Comparison of ENCODE assay signal across 14 cellular contexts in genomic region chr17:78419970-78420820, GRCh38. TPM values are rescaled to one million over a fixed set of nuclear protein-coding genes. Genes with fewer than 3 reads are reported as not detected.
DNase-seq lines count a peak whose midpoint lies in the region; ATAC-seq and TF ChIP-seq lines count a peak whose summit lies in the region.
"Had no signal": no experiment of that assay in that cellular context is flagged by ENCODE, and none has a peak within 500 bp of the region (broad histone marks: within the 10 kb centered on the region; RNA-seq: fewer than 3 reads in every experiment).

No MANE protein-coding gene starts in this region.

- H3K27me3 ChIP-seq in right cardiac atrium (ENCODE audit: control insufficient read depth, insufficient read depth) (no peaks in the 10 kb centered on the region), spleen (replicated peaks in 1 of 7) (no peaks in the 10 kb centered on the region)
- H3K27me3 ChIP-seq: neural progenitor cell had no signal

- peak overlapping the region; percentile 40 for H3K27ac Mint-ChIP-seq in activated T-cell treated with anti-CD3 and anti-CD28 coated beads, Interleukin-2, amount 50 U/mL, for 72 hours
- peak overlapping the region; percentile 52 for H3K27ac Mint-ChIP-seq in activated CD4-positive, alpha-beta memory T cell treated with anti-CD3 and anti-CD28 coated beads, Interleukin-2, amount 10 ng/mL, durations not matched to agents 7 days and 5 days
- H3K27ac Mint-ChIP-seq: neural progenitor cell, type B pancreatic cell had no signal

- H3K4me1 Mint-ChIP-seq in activated T-cell treated with anti-CD3 and anti-CD28 coated beads, Interleukin-2, amount 50 U/mL, for 72 hours (ENCODE audit: low read depth), result peaks cover 56% of the 10 kb centered on the region
- H3K4me1 Mint-ChIP-seq in activated T-cell treated with anti-CD3 and anti-CD28 coated beads, Interleukin-2, amount 50 U/mL, for 4 hours (ENCODE audit: low read depth), result peaks cover 38% of the 10 kb centered on the region
- peaks cover 69% of the 10 kb centered on the region for H3K4me1 Mint-ChIP-seq in activated CD4-positive, alpha-beta memory T cell treated with anti-CD3 and anti-CD28 coated beads, Interleukin-2, amount 10 ng/mL, durations not matched to agents 7 days and 5 days
- H3K4me1 Mint-ChIP-seq: neural progenitor cell had no signal

- H3K36me3 ChIP-seq in spleen, result peaks cover 2 to 98% (median 58%) of the 10 kb centered on the region in 6 donors
- H3K36me3 ChIP-seq: neural progenitor cell had no signal

- POLR2A ChIA-PET in activated CD4-positive, alpha-beta memory T cell treated with anti-CD3 and anti-CD28 coated beads, Interleukin-2, amount 10 ng/mL, durations not matched to agents 7 days and 5 days (lab: Charles Lee), result interaction anchor here (0.9 to 2.5 kb wide), 5 partner anchors 41 to 76 kb away, joined by 3 to 31 read pairs (median 3); partner anchors contain the start of genes PGS1 and SOCS3

- H3K4me3 ChIP-seq in right cardiac atrium (ENCODE audit: low read length), result no peak overlapping the region
- peak overlapping the region in 1 of 8 donors; percentile 14 for H3K4me3 ChIP-seq in spleen
- H3K4me3 ChIP-seq: neural progenitor cell had no signal

- TF ChIP-seq POLR2A in spleen (IDR thresholded peaks at IDR 0.05), result no peak

- TF ChIP-seq CTCF in spleen (IDR thresholded peaks at IDR 0.05 in 8 of 11, conservative IDR thresholded peaks at IDR 0.05 in 3 of 11), result no peak

- WGBS in right cardiac atrium, result 56% methylated on average over 22 of the region's 22 CpGs
- 52 to 90% (median 82%) methylated on average over 7 to 22 of the region's 22 CpGs for WGBS in spleen, 5 donors

- intact Hi-C loops in right cardiac atrium (cut with DNase I) (loop anchor here (2.0 to 10.0 kb wide), 6 partner anchors 38 to 165 kb away; partner anchors contain the start of gene SOCS3 (in 3 of the 4)), spleen (cut with DNase I; ENCODE audit: low total_unique reads) (loop anchor here (5.0 kb wide), 2 partner anchors 58 to 128 kb away; partner anchors contain the start of gene SOCS3)

- no peak overlapping the region for H3K4me3 Mint-ChIP-seq in activated T-cell treated with anti-CD3 and anti-CD28 coated beads, Interleukin-2, amount 50 U/mL, for 72 hours
- no peak overlapping the region for H3K4me3 Mint-ChIP-seq in activated T-cell treated with anti-CD3 and anti-CD28 coated beads, Interleukin-2, amount 50 U/mL, for 4 hours
- H3K4me3 Mint-ChIP-seq in activated CD4-positive, alpha-beta memory T cell treated with anti-CD3 and anti-CD28 coated beads, Interleukin-2, amount 10 ng/mL, durations not matched to agents 7 days and 5 days, result no peak overlapping the region
- H3K4me3 Mint-ChIP-seq: neural progenitor cell, type B pancreatic cell had no signal

- H3K9me3 ChIP-seq in right cardiac atrium (ENCODE audit: control insufficient read depth, low read length), result no peaks in the 10 kb centered on the region
- H3K9me3 ChIP-seq in spleen, result no peaks in the 10 kb centered on the region

- CTCF ChIA-PET in activated CD4-positive, alpha-beta memory T cell treated with anti-CD3 and anti-CD28 coated beads, Interleukin-2, amount 10 ng/mL, durations not matched to agents 7 days and 5 days (lab: Charles Lee), result interaction anchor here (2.4 to 5.0 kb wide), 3 partner anchors 58 to 169 kb away, joined by 7 to 67 read pairs (median 24); partner anchors contain the start of gene SOCS3

- H3K36me3 Mint-ChIP-seq in activated T-cell treated with anti-CD3 and anti-CD28 coated beads, Interleukin-2, amount 50 U/mL, for 72 hours (ENCODE audit: insufficient read depth in 2 of 2), result peaks cover 15 to 26% of the 10 kb centered on the region in 2 donors
- peaks cover 29% of the 10 kb centered on the region for H3K36me3 Mint-ChIP-seq in activated T-cell treated with anti-CD3 and anti-CD28 coated beads, Interleukin-2, amount 50 U/mL, for 4 hours (ENCODE audit: insufficient read depth)
- peaks cover 76% of the 10 kb centered on the region for H3K36me3 Mint-ChIP-seq in activated CD4-positive, alpha-beta memory T cell treated with anti-CD3 and anti-CD28 coated beads, Interleukin-2, amount 10 ng/mL, durations not matched to agents 7 days and 5 days (ENCODE audit: low read depth)

- H3K9me3 Mint-ChIP-seq in activated T-cell treated with anti-CD3 and anti-CD28 coated beads, Interleukin-2, amount 50 U/mL, for 72 hours, result no peaks in the 10 kb centered on the region
- no peaks in the 10 kb centered on the region for H3K9me3 Mint-ChIP-seq in activated T-cell treated with anti-CD3 and anti-CD28 coated beads, Interleukin-2, amount 50 U/mL, for 4 hours
- H3K9me3 Mint-ChIP-seq in activated CD4-positive, alpha-beta memory T cell treated with anti-CD3 and anti-CD28 coated beads, Interleukin-2, amount 10 ng/mL, durations not matched to agents 7 days and 5 days, result no peaks in the 10 kb centered on the region
- H3K9me3 Mint-ChIP-seq: neural progenitor cell, type B pancreatic cell had no signal

- H3K27me3 Mint-ChIP-seq in activated T-cell treated with anti-CD3 and anti-CD28 coated beads, Interleukin-2, amount 50 U/mL, for 72 hours (ENCODE audit: low read depth), result no peaks in the 10 kb centered on the region
- H3K27me3 Mint-ChIP-seq in activated T-cell treated with anti-CD3 and anti-CD28 coated beads, Interleukin-2, amount 50 U/mL, for 4 hours (ENCODE audit: low read depth), result no peaks in the 10 kb centered on the region
- H3K27me3 Mint-ChIP-seq in activated CD4-positive, alpha-beta memory T cell treated with anti-CD3 and anti-CD28 coated beads, Interleukin-2, amount 10 ng/mL, durations not matched to agents 7 days and 5 days, result no peaks in the 10 kb centered on the region
- H3K27me3 Mint-ChIP-seq: type B pancreatic cell had no signal

- ATAC-seq in activated T-cell treated with anti-CD3 and anti-CD28 coated beads, Interleukin-2, amount 50 U/mL, for 72 hours (replicated peaks in 1 of 2), result no peak
- ATAC-seq in activated T-cell treated with anti-CD3 and anti-CD28 coated beads, Interleukin-2, amount 50 U/mL, for 4 hours, result no peak
- ATAC-seq in right cardiac atrium (peak; percentile 4 to 39), GM18511 (IDR thresholded peaks at IDR 0.05; ENCODE audit: unreplicated experiment) (no peak), HG03139 (IDR thresholded peaks at IDR 0.05; ENCODE audit: unreplicated experiment) (no peak)

- H3K4me1 ChIP-seq in right cardiac atrium (ENCODE audit: control insufficient read depth, insufficient read depth, low read length) (peaks cover 23% of the 10 kb centered on the region), spleen (peaks cover 27 to 99% (median 72%) of the 10 kb centered on the region in 6 donors)
- H3K4me1 ChIP-seq: neural progenitor cell had no signal

- H3K27ac ChIP-seq in right cardiac atrium (ENCODE audit: low read length) (peak overlapping the region; percentile 43), spleen (peak overlapping the region in 7 of 8 donors; percentile 20 to 97 (median 90))

- no peak for DNase-seq in activated T-cell treated with anti-CD3 and anti-CD28 coated beads, Interleukin-2, amount 50 U/mL, for 72 hours
- DNase-seq in activated T-cell treated with anti-CD3 and anti-CD28 coated beads, Interleukin-2, amount 50 U/mL, for 4 hours, result no peak
- no peak for DNase-seq in activated CD4-positive, alpha-beta memory T cell treated with anti-CD3 and anti-CD28 coated beads, Interleukin-2, amount 10 ng/mL, durations not matched to agents 7 days and 5 days
- peak; percentile 63 to 81 (median 77) for DNase-seq in right cardiac atrium
- no peak for DNase-seq in spleen
- DNase-seq in NK-92 treated with Interleukin-12 subunit alpha and Interleukin-12 subunit beta, amount 100 ng/mL, for 24 hours (lab: John Stamatoyannopoulos, UW), result no peak
- DNase-seq: amniotic stem cell; DMS79; effector CD4-positive, alpha-beta T cell; kidney glomerular epithelial cell had no signal

RNA-seq across cellular contexts. Expression of gene PGS1, which starts 41.7 kb away (rescaled TPM):
- total RNA-seq in activated T-cell treated with anti-CD3 and anti-CD28 coated beads, Interleukin-2, amount 50 U/mL, for 72 hours, result 100 to 1,000 TPM in 1 of 2 donors, 10 to 100 TPM in 1; 81.6 to 101 TPM
- total RNA-seq in activated T-cell treated with anti-CD3 and anti-CD28 coated beads, Interleukin-2, amount 50 U/mL, for 4 hours, result 10 to 100 TPM; 47.4 to 51.7 (median 47.5) TPM
- 10 to 100 TPM; 70.7 to 75.5 TPM for total RNA-seq in activated CD4-positive, alpha-beta memory T cell treated with anti-CD3 and anti-CD28 coated beads, Interleukin-2, amount 10 ng/mL, durations not matched to agents 7 days and 5 days
- 10 to 100 TPM; 20.2 to 22.2 (median 20.8) TPM for total RNA-seq in right cardiac atrium
- polyA plus RNA-seq in right cardiac atrium, result 13.9 TPM
- total RNA-seq in spleen, result 100 to 1,000 TPM in 6 of 7 donors, 10 to 100 TPM in 1; 60.1 to 217 (median 112) TPM
- polyA plus RNA-seq in spleen, result 10 to 100 TPM; 20.0 to 34.7 (median 20.5) TPM

Comparison
In these comparisons a context has a peak if more than half of its experiments do, and no peak if none do; other contexts are left out.
1. ATAC-seq: peak in right cardiac atrium (2 of 2); none in activated T-cell treated with anti-CD3 and anti-CD28 coated beads, Interleukin-2, amount 50 U/mL, for 72 hours (0 of 2), activated T-cell treated with anti-CD3 and anti-CD28 coated beads, Interleukin-2, amount 50 U/mL, for 4 hours (0 of 2), GM18511 (single experiment) and HG03139 (single experiment).
2. DNase-seq: peak in right cardiac atrium (3 of 3); none in activated T-cell treated with anti-CD3 and anti-CD28 coated beads, Interleukin-2, amount 50 U/mL, for 72 hours (0 of 2), activated T-cell treated with anti-CD3 and anti-CD28 coated beads, Interleukin-2, amount 50 U/mL, for 4 hours (single experiment), activated CD4-positive, alpha-beta memory T cell treated with anti-CD3 and anti-CD28 coated beads, Interleukin-2, amount 10 ng/mL, durations not matched to agents 7 days and 5 days (single experiment), spleen (single experiment) and NK-92 treated with Interleukin-12 subunit alpha and Interleukin-12 subunit beta, amount 100 ng/mL, for 24 hours (single experiment).